ENCODE assay signal across 23 cellular contexts in the genomic region with DNA sequence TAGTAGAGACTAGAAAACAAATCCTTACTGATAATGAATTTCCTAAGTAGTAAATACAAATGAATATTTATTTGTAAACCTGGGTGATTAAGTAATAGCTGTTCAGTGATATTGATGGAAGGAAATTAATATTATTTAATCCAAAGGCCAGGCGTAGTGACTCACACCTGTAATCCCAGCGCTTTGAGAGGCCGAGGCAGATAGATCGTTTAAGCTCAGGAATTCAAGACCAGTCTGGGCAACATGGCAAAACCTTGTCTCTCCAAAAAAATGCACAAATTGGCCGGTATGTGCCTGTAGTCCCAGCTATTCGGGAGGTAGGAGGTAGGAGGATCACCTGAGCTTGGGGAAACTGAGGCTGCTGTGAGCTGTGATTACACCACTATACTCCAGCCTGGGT.
"Had no signal": no experiment of that assay in that cellular context is flagged by ENCODE, and none has a peak within 500 bp of the region (broad histone marks: within the 10 kb centered on the region; RNA-seq: fewer than 3 reads in every experiment).

No MANE protein-coding gene starts in this region.

- H3K36me3 ChIP-seq: thoracic aorta had no signal

- H3K4me3 Mint-ChIP-seq: activated CD4-positive, alpha-beta T cell treated with anti-CD3 and anti-CD28 coated beads, Interleukin-2, amount 10 ng/mL, durations not matched to agents 24 days and 14 days; activated CD8-positive, alpha-beta T cell treated with anti-CD3 and anti-CD28 coated beads for 36 hours; activated naive CD8-positive, alpha-beta T cell treated with anti-CD3 and anti-CD28 coated beads, Interleukin-2, amount 10 ng/mL, durations not matched to agents 7 days and 5 days; activated T-cell treated with anti-CD3 and anti-CD28 coated beads, Interleukin-2, amount 50 U/mL, for 24 hours; naive B cell; neural crest cell had no signal

- H3K9me3 ChIP-seq: mucosa of descending colon, thoracic aorta had no signal

- H3K36me3 Mint-ChIP-seq: activated naive CD8-positive, alpha-beta T cell treated with anti-CD3 and anti-CD28 coated beads, Interleukin-2, amount 10 ng/mL, durations not matched to agents 7 days and 5 days; naive B cell; T-cell had no signal

- H3K9me3 Mint-ChIP-seq: activated CD4-positive, alpha-beta T cell treated with anti-CD3 and anti-CD28 coated beads, Interleukin-2, amount 10 ng/mL, durations not matched to agents 24 days and 14 days; activated naive CD8-positive, alpha-beta T cell treated with anti-CD3 and anti-CD28 coated beads, Interleukin-2, amount 10 ng/mL, durations not matched to agents 7 days and 5 days; activated T-cell treated with anti-CD3 and anti-CD28 coated beads, Interleukin-2, amount 50 U/mL, for 24 hours; activated T-helper 2 cell treated with anti-CD3 and anti-CD28 coated beads, Interferon-gamma antibody, Interleukin-2, Interleukin-4, amounts not matched to agents 10 μg/mL and 5 μg/mL and 100 μg/mL, durations not matched to agents 14 hours and 24 hours and 36 hours; naive B cell; neural crest cell had no signal

- H3K27me3 Mint-ChIP-seq: activated CD8-positive, alpha-beta T cell treated with anti-CD3 and anti-CD28 coated beads for 36 hours; activated T-cell treated with anti-CD3 and anti-CD28 coated beads, Interleukin-2, amount 50 U/mL, for 24 hours; naive B cell; T-cell had no signal

- H3K27ac ChIP-seq: epithelial cell of prostate, thoracic aorta had no signal

- H3K27me3 ChIP-seq: dorsolateral prefrontal cortex had no signal

- ATAC-seq: activated CD8-positive, alpha-beta T cell treated with anti-CD3 and anti-CD28 coated beads for 36 hours; left lobe of liver; mucosa of descending colon had no signal

- H3K4me3 ChIP-seq: dorsolateral prefrontal cortex, mucosa of descending colon, thoracic aorta had no signal

- H3K27ac Mint-ChIP-seq: activated CD4-positive, alpha-beta T cell treated with anti-CD3 and anti-CD28 coated beads, Interleukin-2, amount 10 ng/mL, durations not matched to agents 24 days and 14 days; activated CD8-positive, alpha-beta T cell treated with anti-CD3 and anti-CD28 coated beads for 36 hours; activated T-cell treated with anti-CD3 and anti-CD28 coated beads, Interleukin-2, amount 50 U/mL, for 24 hours; activated T-helper 2 cell treated with anti-CD3 and anti-CD28 coated beads, Interferon-gamma antibody, Interleukin-2, Interleukin-4, amounts not matched to agents 10 μg/mL and 5 μg/mL and 100 μg/mL, durations not matched to agents 14 hours and 24 hours and 36 hours had no signal

- DNase-seq: activated CD4-positive, alpha-beta T cell treated with anti-CD3 and anti-CD28 coated beads, Interleukin-2, amount 10 ng/mL, durations not matched to agents 24 days and 14 days; activated CD4-positive, CD25-positive, alpha-beta regulatory T cell; activated CD8-positive, alpha-beta T cell treated with anti-CD3 and anti-CD28 coated beads for 36 hours; activated naive CD4-positive, alpha-beta T cell treated with Interleukin-2 at 50 U/mL for 16 hours; activated naive CD8-positive, alpha-beta T cell treated with anti-CD3 and anti-CD28 coated beads, Interleukin-2, amount 10 ng/mL, durations not matched to agents 7 days and 5 days; activated T-cell treated with anti-CD3 and anti-CD28 coated beads, Interleukin-2, amount 50 U/mL, for 24 hours; amygdala; caudate nucleus; dorsolateral prefrontal cortex; foreskin fibroblast; hypothalamus; mesenchymal stem cell; mucosa of descending colon; naive B cell; stimulated activated CD4-positive, alpha-beta T cell treated with anti-CD3 and anti-CD28 coated beads, Interleukin-15, amount 100 ng/mL, for 24 hours; stimulated activated CD4-positive, alpha-beta T cell treated with anti-CD3 and anti-CD28 coated beads, Interleukin-2, amount 100 ng/mL, for 48 hours; T-helper 9 cell had no signal
